ENCODE assay signal across 1 cellular context in genomic region chr9:25716220-25716872, GRCh38.
TF ChIP-seq lines count a peak whose summit lies in the region.

No MANE protein-coding gene starts in this region.

TF ChIP-seq in GM23338, 12 proteins besides CTCF, POLR2A, EP300 and RAD21 (continued from another document):
- TF ChIP-seq ZNF462 (CRISPR knock-in tag; IDR thresholded peaks at IDR 0.05) = 0 out of 2 replicates have a peak, but pooled peaks have one; percentile 24
TF ChIP-seq in GM23338: peak in this region for 1.
